In genomic region chr15:41557673-41558399, GRCh38 we compare ENCODE assay signal across 8 cellular contexts. TPM values are rescaled to one million over a fixed set of nuclear protein-coding genes. Genes with fewer than 3 reads are reported as not detected.
DNase-seq lines count a peak whose midpoint lies in the region; ATAC-seq and TF ChIP-seq lines count a peak whose summit lies in the region.

No MANE protein-coding gene starts in this region.

- H3K27ac ChIP-seq in PC-9 (no peak overlapping the region), esophagus muscularis mucosa (replicated peaks in 1 of 4) (peak overlapping the region; percentile 20 to 72 (median 54))

- peaks cover 20% of the 10 kb centered on the region for H3K27me3 Mint-ChIP-seq in activated T-cell treated with anti-CD3 and anti-CD28 coated beads, Interleukin-2, amount 50 U/mL, for 4 hours (ENCODE audit: low read depth)
- H3K27me3 Mint-ChIP-seq in naive thymus-derived CD8-positive, alpha-beta T cell = peaks cover 4 to 27% (median 15%) of the 10 kb centered on the region in 5 donors

- peak overlapping the region; percentile 62; the same call in 1 of the 2 replicates for H3K4me3 ChIP-seq in PC-9
- H3K4me3 ChIP-seq in esophagus muscularis mucosa = peak overlapping the region; percentile 61 to 89 (median 78)

- no TSS peak for BruUV-seq in PC-9 (replicated peaks; lab: Mats Ljungman, UMichigan)

- TF ChIP-seq POLR2A in esophagus muscularis mucosa (IDR thresholded peaks at IDR 0.05; ENCODE audit: low read depth) = no peak

- H3K36me3 ChIP-seq in PC-9 (ENCODE audit: low read depth) (no peaks in the 10 kb centered on the region), esophagus muscularis mucosa (peaks cover 0 to 6% (median 0%) of the 10 kb centered on the region in 4 donors)

- H3K9me2 ChIP-seq in PC-9 (ENCODE audit: insufficient read depth) = no peaks in the 10 kb centered on the region

- H3K4me3 Mint-ChIP-seq in activated T-cell treated with anti-CD3 and anti-CD28 coated beads, Interleukin-2, amount 50 U/mL, for 4 hours = peak overlapping the region; percentile 83
- H3K4me3 Mint-ChIP-seq in naive thymus-derived CD8-positive, alpha-beta T cell = peak overlapping the region; percentile 83 to 97 (median 90)

- WGBS in esophagus muscularis mucosa = 33% methylated on average over 7 of the region's 7 CpGs

- no peak for TF ChIP-seq EP300 in esophagus muscularis mucosa (IDR thresholded peaks at IDR 0.05)

- H3K4me1 ChIP-seq in PC-9 (replicated peaks; ENCODE audit: insufficient read depth) = peaks cover 17% of the 10 kb centered on the region; the same call in 1 of the 2 replicates
- peaks cover 20 to 46% (median 42%) of the 10 kb centered on the region in 4 donors for H3K4me1 ChIP-seq in esophagus muscularis mucosa

- peaks cover 18% of the 10 kb centered on the region for H3K4me1 Mint-ChIP-seq in activated T-cell treated with anti-CD3 and anti-CD28 coated beads, Interleukin-2, amount 50 U/mL, for 4 hours (ENCODE audit: low read depth)
- H3K4me1 Mint-ChIP-seq in naive thymus-derived CD8-positive, alpha-beta T cell = peaks cover 16 to 22% (median 18%) of the 10 kb centered on the region in 4 donors

- peak; percentile 75 to 76 for ATAC-seq in activated T-cell treated with anti-CD3 and anti-CD28 coated beads, Interleukin-2, amount 50 U/mL, for 4 hours
- peak; percentile 85 to 93 for ATAC-seq in naive thymus-derived CD8-positive, alpha-beta T cell
- ATAC-seq in GM21367 (IDR thresholded peaks at IDR 0.05; ENCODE audit: unreplicated experiment) = no peak

- no peaks in the 10 kb centered on the region for H3K9me3 ChIP-seq in PC-9 (ENCODE audit: insufficient read depth, low read depth)
- no peaks in the 10 kb centered on the region for H3K9me3 ChIP-seq in esophagus muscularis mucosa

- intact Hi-C loops in PC-9 (cut with micrococcal nuclease; ENCODE audit: unreplicated experiment) (loop anchor here (10.0 kb wide), 1 partner anchor 257 kb away; no protein-coding TSS in a partner anchor), esophagus muscularis mucosa (cut with DNase I) (loop anchor here (10.0 kb wide), 1 partner anchor 257 kb away; no protein-coding TSS in a partner anchor)

- no peaks in the 10 kb centered on the region for H3K36me3 Mint-ChIP-seq in activated T-cell treated with anti-CD3 and anti-CD28 coated beads, Interleukin-2, amount 50 U/mL, for 4 hours (ENCODE audit: insufficient read depth)
- no peaks in the 10 kb centered on the region for H3K36me3 Mint-ChIP-seq in naive thymus-derived CD8-positive, alpha-beta T cell

- no peaks in the 10 kb centered on the region for H3K79me2 ChIP-seq in PC-9 (ENCODE audit: low read depth)

- POLR2A ChIA-PET in PC-9 (lab: Charles Lee; ENCODE audit: unreplicated experiment) = interaction anchor here (0.6 kb wide), 1 partner anchor 12 kb away, joined by 3 read pairs; no protein-coding TSS in a partner anchor
- POLR2A ChIA-PET in naive thymus-derived CD8-positive, alpha-beta T cell (lab: Charles Lee) = interaction anchor here (0.5 to 2.8 kb wide), 6 partner anchors 9 to 254 kb away, joined by 3 to 25 read pairs (median 4); partner anchors contain the start of gene RPAP1

- peak; percentile 12 for DNase-seq in GM04503 (ENCODE audit: low read depth)
- peak; percentile 65 for DNase-seq in HT-29 (ENCODE audit: low spot score)
- DNase-seq in PC-9 = peak in 1 of 2 experiments; percentile 60
- DNase-seq in activated T-cell treated with anti-CD3 and anti-CD28 coated beads, Interleukin-2, amount 50 U/mL, for 4 hours = peak; percentile 63
- no peak for DNase-seq in esophagus muscularis mucosa (ENCODE audit: extremely low spot score)
- DNase-seq in naive thymus-derived CD8-positive, alpha-beta T cell = peak; percentile 57 to 86 (median 74)
- DNase-seq in stimulated activated CD8-positive, alpha-beta memory T cell treated with anti-CD3 and anti-CD28 coated beads, Interleukin-7, amount 100 ng/mL, for 48 hours (ENCODE audit: extremely low read depth in 1 of 2, low read depth in 1 of 2) = peak; percentile 45 to 61

- peak overlapping the region; percentile 48 to 95 (median 88) for H3K27ac Mint-ChIP-seq in naive thymus-derived CD8-positive, alpha-beta T cell

- H3K4me2 ChIP-seq in PC-9 = peak overlapping the region; percentile 91

- H4K20me1 ChIP-seq in PC-9 (ENCODE audit: insufficient read depth) = no peaks in the 10 kb centered on the region

- CTCF ChIA-PET in PC-9 (lab: Charles Lee) = interaction anchor here (0.5 to 1.5 kb wide), 5 partner anchors 21 to 1314 kb away, joined by 3 to 6 read pairs (median 5); partner anchors contain the start of gene MAPKBP1

- TF ChIP-seq CTCF in PC-9 (conservative IDR thresholded peaks at IDR 0.05) (peak; percentile 81), esophagus muscularis mucosa (IDR thresholded peaks at IDR 0.05) (peak; percentile 59 to 76 (median 62))

- peaks cover 12% of the 10 kb centered on the region for H3F3A ChIP-seq in PC-9 (ENCODE audit: insufficient read depth, low read depth)

- no peaks in the 10 kb centered on the region for H3K27me3 ChIP-seq in PC-9 (ENCODE audit: insufficient read depth, low read depth)
- H3K27me3 ChIP-seq in esophagus muscularis mucosa = no peaks in the 10 kb centered on the region

- H2AFZ ChIP-seq in PC-9 = peak overlapping the region; percentile 71; the same call in 1 of the 2 replicates

- H3K9me3 Mint-ChIP-seq in activated T-cell treated with anti-CD3 and anti-CD28 coated beads, Interleukin-2, amount 50 U/mL, for 4 hours = no peaks in the 10 kb centered on the region
- no peaks in the 10 kb centered on the region for H3K9me3 Mint-ChIP-seq in naive thymus-derived CD8-positive, alpha-beta T cell

RNA-seq across cellular contexts. Expression of gene TYRO3, which starts 1.2 kb away (rescaled TPM):
- 9.2 and 12.3 TPM in 2 replicates for total RNA-seq in HT-29 (2014; rRNA removed; shearing (Covaris generic))
- 30.3 and 30.8 TPM in 2 replicates for total RNA-seq in PC-9 (2021)
- total RNA-seq in activated T-cell treated with anti-CD3 and anti-CD28 coated beads, Interleukin-2, amount 50 U/mL, for 4 hours = 1 to 10 TPM; 2.2 to 2.9 (median 2.3) TPM
- total RNA-seq in esophagus muscularis mucosa = 1 to 10 TPM; 4.6 to 8.7 (median 7.1) TPM
- under 1 TPM in 1 of 2 experiments, not detected in 1; 0.05 TPM for total RNA-seq in naive thymus-derived CD8-positive, alpha-beta T cell
- not detected for polyA plus RNA-seq in naive thymus-derived CD8-positive, alpha-beta T cell

RNA-seq across cellular contexts. Expression of gene RPAP1, which starts 13.8 kb away (rescaled TPM):
- total RNA-seq in HT-29 (2014; rRNA removed; shearing (Covaris generic)) = 37.5 and 43.7 TPM in 2 replicates
- 47.7 and 51.4 TPM in 2 replicates for total RNA-seq in PC-9 (2021)
- 10 to 100 TPM; 63.6 to 70.4 (median 66.2) TPM for total RNA-seq in activated T-cell treated with anti-CD3 and anti-CD28 coated beads, Interleukin-2, amount 50 U/mL, for 4 hours
- 10 to 100 TPM; 11.2 to 46.6 (median 28.0) TPM for total RNA-seq in esophagus muscularis mucosa
- total RNA-seq in naive thymus-derived CD8-positive, alpha-beta T cell = 10 to 100 TPM; 59.1 to 60.0 TPM
- polyA plus RNA-seq in naive thymus-derived CD8-positive, alpha-beta T cell = 10 to 100 TPM in 2 of 3 donors, 1 to 10 TPM in 1; 8.0 to 19.8 (median 12.2) TPM

RNA-seq across cellular contexts. Expression of gene LTK, which starts 44.2 kb away (rescaled TPM):
- total RNA-seq in HT-29 (2014; rRNA removed; shearing (Covaris generic)) = 0.05 TPM in 2 replicates
- 0.11 and 0.28 TPM in 2 replicates for total RNA-seq in PC-9 (2021)
- under 1 TPM; 0.11 to 0.24 (median 0.23) TPM for total RNA-seq in activated T-cell treated with anti-CD3 and anti-CD28 coated beads, Interleukin-2, amount 50 U/mL, for 4 hours
- 1 to 10 TPM in 1 of 4 donors, under 1 TPM in 2, not detected in 1; 0.33 to 2.4 (median 0.69) TPM for total RNA-seq in esophagus muscularis mucosa
- total RNA-seq in naive thymus-derived CD8-positive, alpha-beta T cell = under 1 TPM; 0.18 to 0.22 TPM
- not detected for polyA plus RNA-seq in naive thymus-derived CD8-positive, alpha-beta T cell
